Comparison of ENCODE assay signal across 8 cellular contexts in the genomic region with DNA sequence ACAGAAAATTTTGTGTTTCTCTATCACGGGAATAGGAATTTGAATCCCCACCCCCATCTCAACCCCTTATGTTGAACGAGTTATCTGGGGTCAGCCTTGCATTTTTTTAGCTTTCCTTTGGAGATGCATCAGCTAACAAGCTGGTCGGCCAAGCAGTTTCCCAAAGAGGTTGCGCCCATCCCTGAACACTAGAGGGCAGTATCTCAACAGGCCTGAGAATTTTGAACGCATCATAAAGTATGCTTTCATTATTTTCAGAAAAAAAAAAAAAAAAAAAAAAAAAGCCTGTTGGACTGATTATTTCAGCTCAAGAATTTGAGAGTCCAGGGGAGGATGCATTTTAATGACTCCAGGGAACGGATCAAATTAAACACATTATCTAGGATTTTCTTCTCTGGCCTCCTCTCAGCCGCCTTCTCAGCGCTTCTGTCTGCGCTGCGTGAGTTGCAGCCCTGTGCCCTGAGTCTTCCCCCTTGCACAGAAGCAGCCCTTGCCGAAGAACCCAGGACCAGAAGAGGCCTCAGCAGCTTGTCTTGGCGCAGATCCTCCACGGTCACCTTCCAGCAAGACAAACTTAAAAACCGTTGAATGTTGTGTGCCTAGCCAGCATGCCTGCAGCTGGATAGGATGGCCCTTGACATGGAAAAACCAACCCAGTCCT.
A peak's percentile ranks its signal among the peaks of the same experiment; 100 is the strongest.
DNase-seq lines count a peak whose midpoint lies in the region; ATAC-seq, FAIRE-seq and TF ChIP-seq lines count a peak whose summit lies in the region.

No MANE protein-coding gene starts in this region.

- FAIRE-seq in endothelial cell of umbilical vein (lab: Jason Lieb, UNC): peak; percentile 50

- ATAC-seq in GM21423 (IDR thresholded peaks at IDR 0.05; ENCODE audit: unreplicated experiment) (peak; percentile 31), HG03039 (IDR thresholded peaks at IDR 0.05; ENCODE audit: unreplicated experiment) (no peak)
- ATAC-seq in activated CD8-positive, alpha-beta T cell treated with anti-CD3 and anti-CD28 coated beads, Interleukin-2, amount 10 ng/mL, durations not matched to agents 7 days and 5 days: peak; percentile 81
- ATAC-seq in stimulated activated effector memory CD8-positive, alpha-beta T cell treated with anti-CD3 and anti-CD28 coated beads, Interleukin-12 subunit alpha, Interleukin-12 subunit beta, amount 100 ng/mL, for 72 hours: peak; percentile 51

- no peaks in the 10 kb centered on the region for H3K9me1 ChIP-seq in endothelial cell of umbilical vein (replicated peaks; ENCODE audit: control insufficient read depth, extremely low read depth, insufficient read depth, low read length)

- peak; percentile 67 to 85 for TF ChIP-seq CTCF in endothelial cell of umbilical vein (IDR thresholded peaks at IDR 0.05; ENCODE audit: extremely low read depth in 1 of 2, insufficient read depth in 1 of 2, low read depth in 1 of 2, low read length in 2 of 2)

- H3K9me3 Mint-ChIP-seq in activated CD8-positive, alpha-beta T cell treated with anti-CD3 and anti-CD28 coated beads, Interleukin-2, amount 10 ng/mL, durations not matched to agents 7 days and 5 days (ENCODE audit: insufficient read depth): no peaks in the 10 kb centered on the region
- no peaks in the 10 kb centered on the region for H3K9me3 Mint-ChIP-seq in stimulated activated effector memory CD8-positive, alpha-beta T cell treated with anti-CD3 and anti-CD28 coated beads, Interleukin-12 subunit alpha, Interleukin-12 subunit beta, amount 100 ng/mL, for 72 hours

- H3K4me1 Mint-ChIP-seq in activated CD8-positive, alpha-beta T cell treated with anti-CD3 and anti-CD28 coated beads, Interleukin-2, amount 10 ng/mL, durations not matched to agents 7 days and 5 days (ENCODE audit: low read depth): peaks cover 19% of the 10 kb centered on the region
- peaks cover 14% of the 10 kb centered on the region for H3K4me1 Mint-ChIP-seq in stimulated activated effector memory CD8-positive, alpha-beta T cell treated with anti-CD3 and anti-CD28 coated beads, Interleukin-12 subunit alpha, Interleukin-12 subunit beta, amount 100 ng/mL, for 72 hours

- no peak overlapping the region for H3K4me3 Mint-ChIP-seq in activated CD8-positive, alpha-beta T cell treated with anti-CD3 and anti-CD28 coated beads, Interleukin-2, amount 10 ng/mL, durations not matched to agents 7 days and 5 days
- H3K4me3 Mint-ChIP-seq in stimulated activated effector memory CD8-positive, alpha-beta T cell treated with anti-CD3 and anti-CD28 coated beads, Interleukin-12 subunit alpha, Interleukin-12 subunit beta, amount 100 ng/mL, for 72 hours: no peak overlapping the region

- no peak overlapping the region for H3K27ac Mint-ChIP-seq in activated CD8-positive, alpha-beta T cell treated with anti-CD3 and anti-CD28 coated beads, Interleukin-2, amount 10 ng/mL, durations not matched to agents 7 days and 5 days
- H3K27ac Mint-ChIP-seq in stimulated activated effector memory CD8-positive, alpha-beta T cell treated with anti-CD3 and anti-CD28 coated beads, Interleukin-12 subunit alpha, Interleukin-12 subunit beta, amount 100 ng/mL, for 72 hours: no peak overlapping the region

- no peak overlapping the region for H3K4me3 ChIP-seq in endothelial cell of umbilical vein (replicated peaks in 1 of 3; ENCODE audit: insufficient read depth in 1 of 3, low read depth in 1 of 3, low read length in 3 of 3)

- CTCF ChIA-PET in activated CD8-positive, alpha-beta T cell treated with anti-CD3 and anti-CD28 coated beads, Interleukin-2, amount 10 ng/mL, durations not matched to agents 7 days and 5 days (lab: Charles Lee): interaction anchor here (0.7 to 5.9 kb wide), 37 partner anchors 9 to 527 kb away, joined by 3 to 87 read pairs (median 4); a partner anchor contains a TSS
- CTCF ChIA-PET in endothelial cell of umbilical vein (lab: Charles Lee): interaction anchor here (0.6 to 4.2 kb wide), 32 partner anchors 8 to 911 kb away, joined by 3 to 62 read pairs (median 4); no protein-coding TSS in a partner anchor

- POLR2A ChIA-PET in activated CD8-positive, alpha-beta T cell treated with anti-CD3 and anti-CD28 coated beads, Interleukin-2, amount 10 ng/mL, durations not matched to agents 7 days and 5 days (lab: Charles Lee): no interaction called here
- POLR2A ChIA-PET in endothelial cell of umbilical vein (lab: Charles Lee): no interaction called here

- no peaks in the 10 kb centered on the region for H3K79me2 ChIP-seq in endothelial cell of umbilical vein (ENCODE audit: control insufficient read depth, insufficient read depth, low read length)

- no peaks in the 10 kb centered on the region for H3K4me1 ChIP-seq in endothelial cell of umbilical vein (ENCODE audit: control insufficient read depth, extremely low read depth, insufficient read depth, low read length)

- H3K27ac ChIP-seq in endothelial cell of umbilical vein (ENCODE audit: insufficient read depth, low read depth, low read length): no peak overlapping the region

- H2AFZ ChIP-seq in endothelial cell of umbilical vein (ENCODE audit: low read depth, low read length): no peak overlapping the region

- intact Hi-C loops in endothelial cell of umbilical vein (cut with micrococcal nuclease): loop anchor here (1.0 to 5.0 kb wide), 3 partner anchors 423 to 692 kb away; no protein-coding TSS in a partner anchor

- H4K20me1 ChIP-seq in endothelial cell of umbilical vein (replicated peaks; ENCODE audit: control insufficient read depth, extremely low read depth, insufficient read depth, low read length): no peaks in the 10 kb centered on the region

- DNase-seq in CD1c-positive myeloid dendritic cell (ENCODE audit: extremely low spot score) (peak; percentile 72), NCI-H345 treated with DMSO at 0.1 percent for 48 hours (lab: John Stamatoyannopoulos, UW; ENCODE audit: unreplicated experiment) (peak; percentile 45), endothelial cell of umbilical vein (ENCODE audit: low read depth, low spot score) (peak; percentile 48), mucosa of gallbladder (ENCODE audit: low spot score) (peak; percentile 64)
- DNase-seq in activated CD8-positive, alpha-beta T cell treated with anti-CD3 and anti-CD28 coated beads, Interleukin-2, amount 10 ng/mL, durations not matched to agents 7 days and 5 days: peak; percentile 77
- peak; percentile 40 to 74 for DNase-seq in stimulated activated effector memory CD8-positive, alpha-beta T cell treated with anti-CD3 and anti-CD28 coated beads, Interleukin-12 subunit alpha, Interleukin-12 subunit beta, amount 100 ng/mL, for 72 hours (ENCODE audit: low spot score in 2 of 2)

- H3K4me2 ChIP-seq in endothelial cell of umbilical vein (ENCODE audit: insufficient read depth, low read length): no peak overlapping the region

- TF ChIP-seq POLR2A in endothelial cell of umbilical vein (IDR thresholded peaks at IDR 0.05; ENCODE audit: low read depth, low read length): no peak

- peaks cover 13% of the 10 kb centered on the region for H3K27me3 Mint-ChIP-seq in activated CD8-positive, alpha-beta T cell treated with anti-CD3 and anti-CD28 coated beads, Interleukin-2, amount 10 ng/mL, durations not matched to agents 7 days and 5 days (ENCODE audit: low read depth)

- BruUV-seq in endothelial cell of umbilical vein (replicated peaks; lab: Mats Ljungman, UMichigan): no TSS peak

- no peaks in the 10 kb centered on the region for H3K9me3 ChIP-seq in endothelial cell of umbilical vein (replicated peaks; ENCODE audit: control insufficient read depth, insufficient read depth, low read length)

- H3K27me3 ChIP-seq in endothelial cell of umbilical vein (ENCODE audit: control insufficient read depth in 2 of 2, insufficient read depth in 2 of 2, low read length in 2 of 2): no peaks in the 10 kb centered on the region

- H3K9ac ChIP-seq in endothelial cell of umbilical vein (replicated peaks; ENCODE audit: extremely low read depth, insufficient read depth, low read length): no peak overlapping the region

- no peaks in the 10 kb centered on the region for H3K36me3 ChIP-seq in endothelial cell of umbilical vein (ENCODE audit: control insufficient read depth in 2 of 2, extremely low read depth in 1 of 2, insufficient read depth in 2 of 2, low read length in 2 of 2)

- no peaks in the 10 kb centered on the region for H3K36me3 Mint-ChIP-seq in activated CD8-positive, alpha-beta T cell treated with anti-CD3 and anti-CD28 coated beads, Interleukin-2, amount 10 ng/mL, durations not matched to agents 7 days and 5 days (ENCODE audit: low read depth)
- H3K36me3 Mint-ChIP-seq in stimulated activated effector memory CD8-positive, alpha-beta T cell treated with anti-CD3 and anti-CD28 coated beads, Interleukin-12 subunit alpha, Interleukin-12 subunit beta, amount 100 ng/mL, for 72 hours: no peaks in the 10 kb centered on the region

- dilution Hi-C loops in endothelial cell of umbilical vein (cut with MboI; ENCODE audit: extremely low pct_ligation_motif_present, low sequenced_read_pairs): no loop called here

TF ChIP-seq in endothelial cell of umbilical vein, 7 proteins besides CTCF, POLR2A, EP300 and RAD21:
- TF ChIP-seq POLR2AphosphoS5 (IDR thresholded peaks at IDR 0.05; ENCODE audit: insufficient read depth, low read depth, low read length): no peak
- TF ChIP-seq EZH2 (IDR thresholded peaks at IDR 0.05; ENCODE audit: borderline replicate concordance, low read depth, low read length, severe bottlenecking): no peak
- no peak for TF ChIP-seq MYC (IDR thresholded peaks at IDR 0.05; ENCODE audit: low read depth, low read length)
- TF ChIP-seq JUN (IDR thresholded peaks at IDR 0.05; ENCODE audit: borderline replicate concordance, insufficient read depth, insufficient read length, low read depth): no peak
- TF ChIP-seq, protein P1, sequence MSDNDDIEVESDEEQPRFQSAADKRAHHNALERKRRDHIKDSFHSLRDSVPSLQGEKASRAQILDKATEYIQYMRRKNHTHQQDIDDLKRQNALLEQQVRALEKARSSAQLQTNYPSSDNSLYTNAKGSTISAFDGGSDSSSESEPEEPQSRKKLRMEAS (IDR thresholded peaks at IDR 0.05; ENCODE audit: insufficient read depth, insufficient read length): no peak
- no peak for TF ChIP-seq GATA2 (IDR thresholded peaks at IDR 0.05; ENCODE audit: insufficient read depth, insufficient read length, low read depth, low read length)
- TF ChIP-seq FOS (IDR thresholded peaks at IDR 0.05; ENCODE audit: borderline replicate concordance, insufficient read depth, low read length): no peak
TF ChIP-seq in endothelial cell of umbilical vein: peak in this region for 0.
